ENCODE assay signal across 2 cellular contexts in genomic region chr1:214658785-214659184, GRCh38.
TF ChIP-seq lines count a peak whose summit lies in the region.

No MANE protein-coding gene starts in this region.

TF ChIP-seq in H1, 55 proteins besides CTCF, POLR2A, EP300 and RAD21:
- TF ChIP-seq POU5F1 (IDR thresholded peaks at IDR 0.05; ENCODE audit: low read depth, low read length) = no peak
- TF ChIP-seq ZNF274 (IDR thresholded peaks at IDR 0.05; ENCODE audit: borderline replicate concordance, extremely low read depth, low read length) = no peak
- no peak for TF ChIP-seq HDAC6 (IDR thresholded peaks at IDR 0.05; ENCODE audit: low read depth, low read length)
- no peak for TF ChIP-seq TEAD4 (IDR thresholded peaks at IDR 0.05; ENCODE audit: low read depth, low read length)
- TF ChIP-seq, protein P1, sequence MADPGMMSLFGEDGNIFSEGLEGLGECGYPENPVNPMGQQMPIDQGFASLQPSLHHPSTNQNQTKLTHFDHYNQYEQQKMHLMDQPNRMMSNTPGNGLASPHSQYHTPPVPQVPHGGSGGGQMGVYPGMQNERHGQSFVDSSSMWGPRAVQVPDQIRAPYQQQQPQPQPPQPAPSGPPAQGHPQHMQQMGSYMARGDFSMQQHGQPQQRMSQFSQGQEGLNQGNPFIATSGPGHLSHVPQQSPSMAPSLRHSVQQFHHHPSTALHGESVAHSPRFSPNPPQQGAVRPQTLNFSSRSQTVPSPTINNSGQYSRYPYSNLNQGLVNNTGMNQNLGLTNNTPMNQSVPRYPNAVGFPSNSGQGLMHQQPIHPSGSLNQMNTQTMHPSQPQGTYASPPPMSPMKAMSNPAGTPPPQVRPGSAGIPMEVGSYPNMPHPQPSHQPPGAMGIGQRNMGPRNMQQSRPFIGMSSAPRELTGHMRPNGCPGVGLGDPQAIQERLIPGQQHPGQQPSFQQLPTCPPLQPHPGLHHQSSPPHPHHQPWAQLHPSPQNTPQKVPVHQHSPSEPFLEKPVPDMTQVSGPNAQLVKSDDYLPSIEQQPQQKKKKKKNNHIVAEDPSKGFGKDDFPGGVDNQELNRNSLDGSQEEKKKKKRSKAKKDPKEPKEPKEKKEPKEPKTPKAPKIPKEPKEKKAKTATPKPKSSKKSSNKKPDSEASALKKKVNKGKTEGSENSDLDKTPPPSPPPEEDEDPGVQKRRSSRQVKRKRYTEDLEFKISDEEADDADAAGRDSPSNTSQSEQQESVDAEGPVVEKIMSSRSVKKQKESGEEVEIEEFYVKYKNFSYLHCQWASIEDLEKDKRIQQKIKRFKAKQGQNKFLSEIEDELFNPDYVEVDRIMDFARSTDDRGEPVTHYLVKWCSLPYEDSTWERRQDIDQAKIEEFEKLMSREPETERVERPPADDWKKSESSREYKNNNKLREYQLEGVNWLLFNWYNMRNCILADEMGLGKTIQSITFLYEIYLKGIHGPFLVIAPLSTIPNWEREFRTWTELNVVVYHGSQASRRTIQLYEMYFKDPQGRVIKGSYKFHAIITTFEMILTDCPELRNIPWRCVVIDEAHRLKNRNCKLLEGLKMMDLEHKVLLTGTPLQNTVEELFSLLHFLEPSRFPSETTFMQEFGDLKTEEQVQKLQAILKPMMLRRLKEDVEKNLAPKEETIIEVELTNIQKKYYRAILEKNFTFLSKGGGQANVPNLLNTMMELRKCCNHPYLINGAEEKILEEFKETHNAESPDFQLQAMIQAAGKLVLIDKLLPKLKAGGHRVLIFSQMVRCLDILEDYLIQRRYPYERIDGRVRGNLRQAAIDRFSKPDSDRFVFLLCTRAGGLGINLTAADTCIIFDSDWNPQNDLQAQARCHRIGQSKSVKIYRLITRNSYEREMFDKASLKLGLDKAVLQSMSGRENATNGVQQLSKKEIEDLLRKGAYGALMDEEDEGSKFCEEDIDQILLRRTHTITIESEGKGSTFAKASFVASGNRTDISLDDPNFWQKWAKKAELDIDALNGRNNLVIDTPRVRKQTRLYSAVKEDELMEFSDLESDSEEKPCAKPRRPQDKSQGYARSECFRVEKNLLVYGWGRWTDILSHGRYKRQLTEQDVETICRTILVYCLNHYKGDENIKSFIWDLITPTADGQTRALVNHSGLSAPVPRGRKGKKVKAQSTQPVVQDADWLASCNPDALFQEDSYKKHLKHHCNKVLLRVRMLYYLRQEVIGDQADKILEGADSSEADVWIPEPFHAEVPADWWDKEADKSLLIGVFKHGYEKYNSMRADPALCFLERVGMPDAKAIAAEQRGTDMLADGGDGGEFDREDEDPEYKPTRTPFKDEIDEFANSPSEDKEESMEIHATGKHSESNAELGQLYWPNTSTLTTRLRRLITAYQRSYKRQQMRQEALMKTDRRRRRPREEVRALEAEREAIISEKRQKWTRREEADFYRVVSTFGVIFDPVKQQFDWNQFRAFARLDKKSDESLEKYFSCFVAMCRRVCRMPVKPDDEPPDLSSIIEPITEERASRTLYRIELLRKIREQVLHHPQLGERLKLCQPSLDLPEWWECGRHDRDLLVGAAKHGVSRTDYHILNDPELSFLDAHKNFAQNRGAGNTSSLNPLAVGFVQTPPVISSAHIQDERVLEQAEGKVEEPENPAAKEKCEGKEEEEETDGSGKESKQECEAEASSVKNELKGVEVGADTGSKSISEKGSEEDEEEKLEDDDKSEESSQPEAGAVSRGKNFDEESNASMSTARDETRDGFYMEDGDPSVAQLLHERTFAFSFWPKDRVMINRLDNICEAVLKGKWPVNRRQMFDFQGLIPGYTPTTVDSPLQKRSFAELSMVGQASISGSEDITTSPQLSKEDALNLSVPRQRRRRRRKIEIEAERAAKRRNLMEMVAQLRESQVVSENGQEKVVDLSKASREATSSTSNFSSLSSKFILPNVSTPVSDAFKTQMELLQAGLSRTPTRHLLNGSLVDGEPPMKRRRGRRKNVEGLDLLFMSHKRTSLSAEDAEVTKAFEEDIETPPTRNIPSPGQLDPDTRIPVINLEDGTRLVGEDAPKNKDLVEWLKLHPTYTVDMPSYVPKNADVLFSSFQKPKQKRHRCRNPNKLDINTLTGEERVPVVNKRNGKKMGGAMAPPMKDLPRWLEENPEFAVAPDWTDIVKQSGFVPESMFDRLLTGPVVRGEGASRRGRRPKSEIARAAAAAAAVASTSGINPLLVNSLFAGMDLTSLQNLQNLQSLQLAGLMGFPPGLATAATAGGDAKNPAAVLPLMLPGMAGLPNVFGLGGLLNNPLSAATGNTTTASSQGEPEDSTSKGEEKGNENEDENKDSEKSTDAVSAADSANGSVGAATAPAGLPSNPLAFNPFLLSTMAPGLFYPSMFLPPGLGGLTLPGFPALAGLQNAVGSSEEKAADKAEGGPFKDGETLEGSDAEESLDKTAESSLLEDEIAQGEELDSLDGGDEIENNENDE (IDR thresholded peaks at IDR 0.05; ENCODE audit: insufficient replicate concordance, low read length) = no peak

TF ChIP-seq in neural cell, 6 proteins besides CTCF, POLR2A, EP300 and RAD21:
- TF ChIP-seq TAF1 (IDR thresholded peaks at IDR 0.05; ENCODE audit: low read depth) (no peak), SMC3 (conservative IDR thresholded peaks at IDR 0.05; ENCODE audit: poor library complexity) (peak; percentile 89)
